ENCODE assay signal across 8 cellular contexts in the genomic region with DNA sequence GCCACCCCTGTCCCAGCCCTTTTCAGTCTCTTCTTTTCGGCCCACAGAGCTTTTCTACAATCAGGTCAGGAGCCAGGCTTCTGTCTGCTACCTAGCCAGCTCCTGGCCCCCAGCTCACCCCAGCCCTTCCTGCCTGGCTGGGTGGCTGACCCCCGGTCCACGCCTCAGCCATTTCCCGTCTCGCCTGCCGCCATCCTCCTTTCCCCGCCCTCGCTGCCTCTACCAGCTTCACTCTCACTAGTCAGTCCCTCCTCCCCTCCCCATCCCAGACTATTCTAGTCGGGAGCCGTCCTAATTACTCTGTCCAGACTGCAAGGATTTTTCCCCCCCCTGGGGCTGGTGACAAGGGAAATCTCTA. TPM values are rescaled to one million over a fixed set of nuclear protein-coding genes. Genes with fewer than 3 reads are reported as not detected.
A peak's percentile ranks its signal among the peaks of the same experiment; 100 is the strongest.
DNase-seq lines count a peak whose midpoint lies in the region; ATAC-seq and TF ChIP-seq lines count a peak whose summit lies in the region.

No MANE protein-coding gene starts in this region.

- H3K36me3 Mint-ChIP-seq in activated naive CD8-positive, alpha-beta T cell = peaks cover 3% of the 10 kb centered on the region
- H3K36me3 Mint-ChIP-seq in immature natural killer cell = peaks cover 0 to 25% (median 10%) of the 10 kb centered on the region in 3 donors

- ATAC-seq in GM18520 (IDR thresholded peaks at IDR 0.05; ENCODE audit: unreplicated experiment) (no peak), sciatic nerve (no peak)

- H3K36me3 ChIP-seq in spleen = peaks cover 0 to 36% (median 18%) of the 10 kb centered on the region in 6 donors

- H3K9me3 ChIP-seq in spleen = no peaks in the 10 kb centered on the region

- no peaks in the 10 kb centered on the region for H3K9me3 Mint-ChIP-seq in activated naive CD8-positive, alpha-beta T cell (ENCODE audit: low read depth)
- H3K9me3 Mint-ChIP-seq in immature natural killer cell = no peaks in the 10 kb centered on the region

- peak overlapping the region; percentile 47 for H3K4me3 Mint-ChIP-seq in activated naive CD8-positive, alpha-beta T cell
- peak overlapping the region; percentile 21 to 60 (median 44) for H3K4me3 Mint-ChIP-seq in immature natural killer cell

- no peak overlapping the region for H3K27ac ChIP-seq in spleen

- TF ChIP-seq CTCF in spleen (IDR thresholded peaks at IDR 0.05 in 8 of 11, conservative IDR thresholded peaks at IDR 0.05 in 3 of 11) = no peak

- 4 to 14% (median 7%) methylated on average over 10 of the region's 10 CpGs for WGBS in spleen, 5 donors

- H3K27me3 ChIP-seq in spleen (replicated peaks in 1 of 7) = peaks cover 3 to 65% (median 61%) of the 10 kb centered on the region in 7 donors

- H3K4me3 ChIP-seq in spleen = peak overlapping the region in 6 of 8 donors; percentile 1 to 56 (median 22)

- no peak overlapping the region for H3K27ac Mint-ChIP-seq in activated naive CD8-positive, alpha-beta T cell
- no peak overlapping the region for H3K27ac Mint-ChIP-seq in immature natural killer cell

- peak; percentile 7 to 10 for DNase-seq in SHP77 (lab: John Stamatoyannopoulos, UW)
- no peak for DNase-seq in SHP77 treated with DMSO at 0.1 percent for 48 hours (lab: John Stamatoyannopoulos, UW)
- DNase-seq in immature natural killer cell = no peak
- peak; percentile 70 for DNase-seq in spleen
- DNase-seq in sciatic nerve (ENCODE audit: low spot score) = no peak
- no peak for DNase-seq in KG1 (lab: John Stamatoyannopoulos, UW)

- H3K27me3 Mint-ChIP-seq in activated naive CD8-positive, alpha-beta T cell = peaks cover 24% of the 10 kb centered on the region
- H3K27me3 Mint-ChIP-seq in immature natural killer cell (ENCODE audit: low read depth in 3 of 3) = peaks cover 22 to 44% (median 30%) of the 10 kb centered on the region in 3 donors

- H3K4me1 Mint-ChIP-seq in activated naive CD8-positive, alpha-beta T cell (ENCODE audit: low read depth) = peaks cover 41% of the 10 kb centered on the region
- peaks cover 41 to 53% of the 10 kb centered on the region in 2 donors for H3K4me1 Mint-ChIP-seq in immature natural killer cell

- no peak for TF ChIP-seq POLR2A in spleen (IDR thresholded peaks at IDR 0.05)

- H3K4me1 ChIP-seq in spleen = peaks cover 48 to 67% (median 62%) of the 10 kb centered on the region in 6 donors

- intact Hi-C loops in spleen (cut with DNase I; ENCODE audit: low total_unique reads) (no loop called here), sciatic nerve (cut with DNase I) (no loop called here)

RNA-seq across cellular contexts. Expression of gene DHH, which starts 0.9 kb away (rescaled TPM):
- polyA plus RNA-seq in immature natural killer cell (not detected), spleen (under 1 TPM; 0.09 to 0.74 (median 0.59) TPM)
- total RNA-seq in spleen (1 to 10 TPM in 3 of 7 donors, under 1 TPM in 4; 0.33 to 2.6 (median 0.79) TPM), sciatic nerve (54.5 TPM)

RNA-seq across cellular contexts. Expression of gene LMBR1L, which starts 16.9 kb away (rescaled TPM):
- polyA plus RNA-seq in immature natural killer cell (10 to 100 TPM; 15.9 to 46.0 (median 39.6) TPM), spleen (10 to 100 TPM; 44.1 to 78.0 (median 61.2) TPM)
- total RNA-seq in spleen (100 to 1,000 TPM in 2 of 7 donors, 10 to 100 TPM in 5; 60.3 to 108 (median 85.8) TPM), sciatic nerve (99.1 TPM)

RNA-seq across cellular contexts. Expression of gene RHEBL1, which starts 23.9 kb away (rescaled TPM):
- polyA plus RNA-seq in immature natural killer cell (10 to 100 TPM; 11.0 to 22.5 (median 16.5) TPM), spleen (1 to 10 TPM; 3.9 to 6.7 (median 5.5) TPM)
- total RNA-seq in spleen (1 to 10 TPM; 2.0 to 4.3 (median 2.5) TPM), sciatic nerve (2.7 TPM)

RNA-seq across cellular contexts. Expression of gene KMT2D, which starts 33.1 kb away (rescaled TPM):
- 10 to 100 TPM in 1 of 3 donors, 1 to 10 TPM in 2; 1.1 to 29.6 (median 3.8) TPM for polyA plus RNA-seq in immature natural killer cell
- total RNA-seq in spleen = 100 to 1,000 TPM; 115 to 172 (median 163) TPM
- 10 to 100 TPM in 1 of 3 donors, 1 to 10 TPM in 2; 5.1 to 42.1 (median 6.0) TPM for polyA plus RNA-seq in spleen
- 123 TPM for total RNA-seq in sciatic nerve

RNA-seq across cellular contexts. Expression of gene TUBA1B, which starts 37.5 kb away (rescaled TPM):
- polyA plus RNA-seq in immature natural killer cell (100 to 1,000 TPM; 477 to 869 (median 576) TPM), spleen (100 to 1,000 TPM; 231 to 582 (median 476) TPM)
- total RNA-seq in spleen (100 to 1,000 TPM; 326 to 706 (median 476) TPM), sciatic nerve (680 TPM)

Comparison
In these comparisons a context has a peak if more than half of its experiments do, and no peak if none do; other contexts are left out.
1. DNase-seq: peak in SHP77 (2 of 2) and spleen (single experiment); none in SHP77 treated with DMSO at 0.1 percent for 48 hours (single experiment), immature natural killer cell (0 of 3), sciatic nerve (single experiment) and KG1 (single experiment).
2. RNA of gene DHH, which starts 0.9 kb away (total RNA-seq): 54.5 TPM in sciatic nerve (single experiment); 0.33 to 2.6 TPM in spleen; every median in the first group is over 10 times any median in the second.